ENCODE assay signal across 1 cellular context in the genomic region with DNA sequence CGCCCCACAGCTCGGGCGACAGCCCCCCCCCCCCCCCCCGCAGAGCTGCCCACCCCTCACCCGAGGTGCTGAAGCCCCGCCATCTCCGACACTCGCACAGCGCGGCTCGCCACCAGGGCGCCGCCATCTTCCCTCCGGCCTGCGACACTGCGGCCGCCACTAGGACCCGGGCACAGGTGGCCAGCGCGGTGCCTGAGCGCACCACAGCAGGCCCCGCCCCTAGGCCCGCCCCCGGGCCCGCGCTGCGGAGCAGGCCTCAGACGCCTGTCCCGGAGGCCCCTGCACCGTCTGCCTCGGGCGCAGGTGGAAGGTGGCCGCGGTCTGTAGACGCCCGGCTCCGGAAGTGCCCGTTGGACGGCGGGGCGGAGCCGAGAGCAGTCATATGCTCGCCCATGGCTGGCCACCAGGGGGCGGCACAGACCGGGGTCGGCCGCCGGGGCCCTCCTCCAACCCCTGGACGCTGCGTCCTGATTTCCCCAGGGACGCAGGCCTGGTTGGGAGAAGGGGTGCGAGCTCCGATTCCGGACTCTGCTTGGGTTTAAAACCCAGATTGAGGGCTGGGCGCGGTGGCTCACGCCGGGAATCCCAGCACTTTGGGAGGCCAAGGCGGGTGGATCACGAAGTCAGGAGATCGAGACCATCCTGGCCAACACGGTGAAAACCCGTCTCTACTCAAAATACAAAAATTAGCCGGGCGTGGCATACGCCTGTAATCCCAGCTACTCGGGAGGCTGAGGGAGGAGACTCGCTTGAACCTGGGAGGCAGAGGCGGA.
TF ChIP-seq lines count a peak whose summit lies in the region.

A gene (minus strand): TSS at position 136 of the 773 bp plus-strand sequence. CDS start 9 bp downstream, at position 127.

TF ChIP-seq in GM12878, 131 proteins besides CTCF, POLR2A, EP300 and RAD21 (continued from another document and continues in another):
- TF ChIP-seq, protein P1, sequence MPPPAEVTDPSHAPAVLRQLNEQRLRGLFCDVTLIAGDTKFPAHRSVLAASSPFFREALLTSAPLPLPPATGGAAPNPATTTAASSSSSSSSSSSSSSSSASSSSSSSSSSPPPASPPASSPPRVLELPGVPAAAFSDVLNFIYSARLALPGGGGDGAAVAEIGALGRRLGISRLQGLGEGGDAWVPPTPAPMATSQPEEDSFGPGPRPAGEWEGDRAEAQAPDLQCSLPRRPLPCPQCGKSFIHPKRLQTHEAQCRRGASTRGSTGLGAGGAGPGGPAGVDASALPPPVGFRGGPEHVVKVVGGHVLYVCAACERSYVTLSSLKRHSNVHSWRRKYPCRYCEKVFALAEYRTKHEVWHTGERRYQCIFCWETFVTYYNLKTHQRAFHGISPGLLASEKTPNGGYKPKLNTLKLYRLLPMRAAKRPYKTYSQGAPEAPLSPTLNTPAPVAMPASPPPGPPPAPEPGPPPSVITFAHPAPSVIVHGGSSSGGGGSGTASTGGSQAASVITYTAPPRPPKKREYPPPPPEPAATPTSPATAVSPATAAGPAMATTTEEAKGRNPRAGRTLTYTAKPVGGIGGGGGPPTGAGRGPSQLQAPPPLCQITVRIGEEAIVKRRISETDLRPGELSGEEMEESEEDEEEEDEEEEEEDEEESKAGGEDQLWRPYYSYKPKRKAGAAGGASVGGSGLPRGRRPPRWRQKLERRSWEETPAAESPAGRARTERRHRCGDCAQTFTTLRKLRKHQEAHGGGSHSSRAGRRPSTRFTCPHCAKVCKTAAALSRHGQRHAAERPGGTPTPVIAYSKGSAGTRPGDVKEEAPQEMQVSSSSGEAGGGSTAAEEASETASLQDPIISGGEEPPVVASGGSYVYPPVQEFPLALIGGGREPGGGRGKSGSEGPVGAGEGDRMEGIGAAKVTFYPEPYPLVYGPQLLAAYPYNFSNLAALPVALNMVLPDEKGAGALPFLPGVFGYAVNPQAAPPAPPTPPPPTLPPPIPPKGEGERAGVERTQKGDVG (CRISPR knock-in tag; IDR thresholded peaks at IDR 0.05): no peak
- TF ChIP-seq JUNB (IDR thresholded peaks at IDR 0.05) (no peak), ZZZ3 (IDR thresholded peaks at IDR 0.05; ENCODE audit: control insufficient read depth, insufficient read length, low read depth) (no peak), NBN (IDR thresholded peaks at IDR 0.05) (peak; percentile 91; the same call in 1 of the 2 replicates), NR2C2 (IDR thresholded peaks at IDR 0.05; ENCODE audit: borderline replicate concordance, control insufficient read depth, insufficient read length, low read depth) (no peak), HDGF (IDR thresholded peaks at IDR 0.05) (peak; percentile 92), CBX5 (IDR thresholded peaks at IDR 0.05; ENCODE audit: low read depth) (0 out of 2 replicates have a peak, but pooled peaks have one; percentile 64), BRCA1 (IDR thresholded peaks at IDR 0.05; ENCODE audit: low read depth, low read length) (no peak), IRF4 (IDR thresholded peaks at IDR 0.05; ENCODE audit: low read depth, low read length) (no peak), STAT1 (conservative IDR thresholded peaks at IDR 0.05) (peak; percentile 92; the same call in 1 of the 2 replicates), YBX1 (IDR thresholded peaks at IDR 0.05) (peak; percentile 45; the same call in 1 of the 2 replicates), RBBP5 (conservative IDR thresholded peaks at IDR 0.05) (no peak), KDM1A (IDR thresholded peaks at IDR 0.05; ENCODE audit: borderline replicate concordance) (no peak), CBX3 (IDR thresholded peaks at IDR 0.05; ENCODE audit: borderline replicate concordance, low read depth) (no peak), RUNX3 (IDR thresholded peaks at IDR 0.05; ENCODE audit: low read length) (peak; percentile 63), TCF3 (IDR thresholded peaks at IDR 0.05; ENCODE audit: borderline replicate concordance, insufficient read depth, low read depth, low read length) (peak; percentile 67), ASH2L (IDR thresholded peaks at IDR 0.05; ENCODE audit: borderline replicate concordance, low read depth) (no peak), PAX5 (IDR thresholded peaks at IDR 0.05; ENCODE audit: borderline replicate concordance, low read depth, low read length) (peak; percentile 23; the same call in 1 of the 2 replicates), ZNF217 (IDR thresholded peaks at IDR 0.05) (peak; percentile 82), DPF2 (IDR thresholded peaks at IDR 0.05) (peak; percentile 87), NFXL1 (IDR thresholded peaks at IDR 0.05; ENCODE audit: borderline replicate concordance) (no peak), KLF5 (IDR thresholded peaks at IDR 0.05; ENCODE audit: partially characterized antibody) (no peak), MEF2B (IDR thresholded peaks at IDR 0.05; ENCODE audit: partially characterized antibody, poor library complexity, severe bottlenecking) (peak; percentile 100), WRNIP1 (IDR thresholded peaks at IDR 0.05; ENCODE audit: borderline replicate concordance, low read depth, low read length) (no peak), NR2C1 (IDR thresholded peaks at IDR 0.05) (no peak), HCFC1 (IDR thresholded peaks at IDR 0.05; ENCODE audit: low read length) (peak; percentile 61), SUZ12 (IDR thresholded peaks at IDR 0.05; ENCODE audit: unreplicated experiment) (no peak), ETV6 (conservative IDR thresholded peaks at IDR 0.05 in 1 of 2, IDR thresholded peaks at IDR 0.05 in 1 of 2; ENCODE audit: borderline replicate concordance in 1 of 2, low read depth in 1 of 2) (no peak), POLR2AphosphoS2 (IDR thresholded peaks at IDR 0.05; ENCODE audit: low read depth, low read length) (no peak), SPI1 (IDR thresholded peaks at IDR 0.05; ENCODE audit: borderline replicate concordance, insufficient read depth, low read depth, low read length) (peak; percentile 23; the same call in 1 of the 2 replicates), SMAD5 (IDR thresholded peaks at IDR 0.05; ENCODE audit: low read depth) (peak; percentile 68; the same call in 1 of the 2 replicates), SREBF1 (IDR thresholded peaks at IDR 0.05; ENCODE audit: low read length) (no peak), POLR2AphosphoS5 (IDR thresholded peaks at IDR 0.05; ENCODE audit: low read length) (peak; percentile 56; the same call in 1 of the 2 replicates), ZSCAN29 (IDR thresholded peaks at IDR 0.05) (0 out of 2 replicates have a peak, but pooled peaks have one; percentile 46), SIN3A (IDR thresholded peaks at IDR 0.05; ENCODE audit: low read depth, low read length) (peak; percentile 67), FOS (IDR thresholded peaks at IDR 0.05; ENCODE audit: borderline replicate concordance, extremely low read depth, insufficient read length) (no peak), ATF7 (IDR thresholded peaks at IDR 0.05; ENCODE audit: low read depth) (no peak), LARP7 (IDR thresholded peaks at IDR 0.05) (peak; percentile 96), CREB1 (IDR thresholded peaks at IDR 0.05; ENCODE audit: low read depth) (peak; percentile 56; the same call in 1 of the 2 replicates), RFX5 (IDR thresholded peaks at IDR 0.05; ENCODE audit: low read depth, low read length) (no peak), TARDBP (IDR thresholded peaks at IDR 0.05; ENCODE audit: borderline replicate concordance) (peak; percentile 64; the same call in 1 of the 2 replicates), CREM (IDR thresholded peaks at IDR 0.05; ENCODE audit: low read depth) (peak; percentile 57; the same call in 1 of the 2 replicates), TCF7 (IDR thresholded peaks at IDR 0.05; ENCODE audit: borderline replicate concordance) (no peak), MTA3 (IDR thresholded peaks at IDR 0.05; ENCODE audit: borderline replicate concordance, low read length) (no peak), JUND (IDR thresholded peaks at IDR 0.05; ENCODE audit: low read depth, low read length) (no peak), ZNF274 (IDR thresholded peaks at IDR 0.05; ENCODE audit: insufficient read depth, insufficient read length) (no peak), SRF (IDR thresholded peaks at IDR 0.05; ENCODE audit: low read depth in 2 of 2, low read length in 2 of 2) (0 out of 4 replicates have a peak, but pooled peaks of 1 of the 2 experiments have one; percentile 28), CHD1 (IDR thresholded peaks at IDR 0.05; ENCODE audit: low read depth, low read length) (no peak), SMAD1 (IDR thresholded peaks at IDR 0.05; ENCODE audit: low read depth, partially characterized antibody) (no peak)
- TF ChIP-seq, protein P2, sequence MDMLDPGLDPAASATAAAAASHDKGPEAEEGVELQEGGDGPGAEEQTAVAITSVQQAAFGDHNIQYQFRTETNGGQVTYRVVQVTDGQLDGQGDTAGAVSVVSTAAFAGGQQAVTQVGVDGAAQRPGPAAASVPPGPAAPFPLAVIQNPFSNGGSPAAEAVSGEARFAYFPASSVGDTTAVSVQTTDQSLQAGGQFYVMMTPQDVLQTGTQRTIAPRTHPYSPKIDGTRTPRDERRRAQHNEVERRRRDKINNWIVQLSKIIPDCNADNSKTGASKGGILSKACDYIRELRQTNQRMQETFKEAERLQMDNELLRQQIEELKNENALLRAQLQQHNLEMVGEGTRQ (IDR thresholded peaks at IDR 0.05; ENCODE audit: borderline replicate concordance, low read depth, low read length): no peak
- TF ChIP-seq, protein P3, sequence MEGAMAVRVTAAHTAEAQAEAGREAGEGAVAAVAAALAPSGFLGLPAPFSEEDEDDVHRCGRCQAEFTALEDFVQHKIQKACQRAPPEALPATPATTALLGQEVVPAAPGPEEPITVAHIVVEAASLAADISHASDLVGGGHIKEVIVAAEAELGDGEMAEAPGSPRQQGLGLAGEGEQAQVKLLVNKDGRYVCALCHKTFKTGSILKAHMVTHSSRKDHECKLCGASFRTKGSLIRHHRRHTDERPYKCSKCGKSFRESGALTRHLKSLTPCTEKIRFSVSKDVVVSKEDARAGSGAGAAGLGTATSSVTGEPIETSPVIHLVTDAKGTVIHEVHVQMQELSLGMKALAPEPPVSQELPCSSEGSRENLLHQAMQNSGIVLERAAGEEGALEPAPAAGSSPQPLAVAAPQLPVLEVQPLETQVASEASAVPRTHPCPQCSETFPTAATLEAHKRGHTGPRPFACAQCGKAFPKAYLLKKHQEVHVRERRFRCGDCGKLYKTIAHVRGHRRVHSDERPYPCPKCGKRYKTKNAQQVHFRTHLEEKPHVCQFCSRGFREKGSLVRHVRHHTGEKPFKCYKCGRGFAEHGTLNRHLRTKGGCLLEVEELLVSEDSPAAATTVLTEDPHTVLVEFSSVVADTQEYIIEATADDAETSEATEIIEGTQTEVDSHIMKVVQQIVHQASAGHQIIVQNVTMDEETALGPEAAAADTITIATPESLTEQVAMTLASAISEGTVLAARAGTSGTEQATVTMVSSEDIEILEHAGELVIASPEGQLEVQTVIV (IDR thresholded peaks at IDR 0.05; ENCODE audit: borderline replicate concordance, partially characterized antibody): peak; percentile 31
- TF ChIP-seq, protein P4, sequence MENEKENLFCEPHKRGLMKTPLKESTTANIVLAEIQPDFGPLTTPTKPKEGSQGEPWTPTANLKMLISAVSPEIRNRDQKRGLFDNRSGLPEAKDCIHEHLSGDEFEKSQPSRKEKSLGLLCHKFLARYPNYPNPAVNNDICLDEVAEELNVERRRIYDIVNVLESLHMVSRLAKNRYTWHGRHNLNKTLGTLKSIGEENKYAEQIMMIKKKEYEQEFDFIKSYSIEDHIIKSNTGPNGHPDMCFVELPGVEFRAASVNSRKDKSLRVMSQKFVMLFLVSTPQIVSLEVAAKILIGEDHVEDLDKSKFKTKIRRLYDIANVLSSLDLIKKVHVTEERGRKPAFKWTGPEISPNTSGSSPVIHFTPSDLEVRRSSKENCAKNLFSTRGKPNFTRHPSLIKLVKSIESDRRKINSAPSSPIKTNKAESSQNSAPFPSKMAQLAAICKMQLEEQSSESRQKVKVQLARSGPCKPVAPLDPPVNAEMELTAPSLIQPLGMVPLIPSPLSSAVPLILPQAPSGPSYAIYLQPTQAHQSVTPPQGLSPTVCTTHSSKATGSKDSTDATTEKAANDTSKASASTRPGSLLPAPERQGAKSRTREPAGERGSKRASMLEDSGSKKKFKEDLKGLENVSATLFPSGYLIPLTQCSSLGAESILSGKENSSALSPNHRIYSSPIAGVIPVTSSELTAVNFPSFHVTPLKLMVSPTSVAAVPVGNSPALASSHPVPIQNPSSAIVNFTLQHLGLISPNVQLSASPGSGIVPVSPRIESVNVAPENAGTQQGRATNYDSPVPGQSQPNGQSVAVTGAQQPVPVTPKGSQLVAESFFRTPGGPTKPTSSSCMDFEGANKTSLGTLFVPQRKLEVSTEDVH (IDR thresholded peaks at IDR 0.05; ENCODE audit: low read depth, partially characterized antibody): no peak
- TF ChIP-seq, protein P5, sequence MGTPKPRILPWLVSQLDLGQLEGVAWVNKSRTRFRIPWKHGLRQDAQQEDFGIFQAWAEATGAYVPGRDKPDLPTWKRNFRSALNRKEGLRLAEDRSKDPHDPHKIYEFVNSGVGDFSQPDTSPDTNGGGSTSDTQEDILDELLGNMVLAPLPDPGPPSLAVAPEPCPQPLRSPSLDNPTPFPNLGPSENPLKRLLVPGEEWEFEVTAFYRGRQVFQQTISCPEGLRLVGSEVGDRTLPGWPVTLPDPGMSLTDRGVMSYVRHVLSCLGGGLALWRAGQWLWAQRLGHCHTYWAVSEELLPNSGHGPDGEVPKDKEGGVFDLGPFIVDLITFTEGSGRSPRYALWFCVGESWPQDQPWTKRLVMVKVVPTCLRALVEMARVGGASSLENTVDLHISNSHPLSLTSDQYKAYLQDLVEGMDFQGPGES (IDR thresholded peaks at IDR 0.05): no peak
- TF ChIP-seq, protein P6, sequence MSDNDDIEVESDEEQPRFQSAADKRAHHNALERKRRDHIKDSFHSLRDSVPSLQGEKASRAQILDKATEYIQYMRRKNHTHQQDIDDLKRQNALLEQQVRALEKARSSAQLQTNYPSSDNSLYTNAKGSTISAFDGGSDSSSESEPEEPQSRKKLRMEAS (IDR thresholded peaks at IDR 0.05; ENCODE audit: low read depth, low read length): peak; percentile 88
- TF ChIP-seq, protein P7, sequence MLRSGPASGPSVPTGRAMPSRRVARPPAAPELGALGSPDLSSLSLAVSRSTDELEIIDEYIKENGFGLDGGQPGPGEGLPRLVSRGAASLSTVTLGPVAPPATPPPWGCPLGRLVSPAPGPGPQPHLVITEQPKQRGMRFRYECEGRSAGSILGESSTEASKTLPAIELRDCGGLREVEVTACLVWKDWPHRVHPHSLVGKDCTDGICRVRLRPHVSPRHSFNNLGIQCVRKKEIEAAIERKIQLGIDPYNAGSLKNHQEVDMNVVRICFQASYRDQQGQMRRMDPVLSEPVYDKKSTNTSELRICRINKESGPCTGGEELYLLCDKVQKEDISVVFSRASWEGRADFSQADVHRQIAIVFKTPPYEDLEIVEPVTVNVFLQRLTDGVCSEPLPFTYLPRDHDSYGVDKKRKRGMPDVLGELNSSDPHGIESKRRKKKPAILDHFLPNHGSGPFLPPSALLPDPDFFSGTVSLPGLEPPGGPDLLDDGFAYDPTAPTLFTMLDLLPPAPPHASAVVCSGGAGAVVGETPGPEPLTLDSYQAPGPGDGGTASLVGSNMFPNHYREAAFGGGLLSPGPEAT (IDR thresholded peaks at IDR 0.05; ENCODE audit: low read depth): peak; percentile 72
- TF ChIP-seq, protein P8, sequence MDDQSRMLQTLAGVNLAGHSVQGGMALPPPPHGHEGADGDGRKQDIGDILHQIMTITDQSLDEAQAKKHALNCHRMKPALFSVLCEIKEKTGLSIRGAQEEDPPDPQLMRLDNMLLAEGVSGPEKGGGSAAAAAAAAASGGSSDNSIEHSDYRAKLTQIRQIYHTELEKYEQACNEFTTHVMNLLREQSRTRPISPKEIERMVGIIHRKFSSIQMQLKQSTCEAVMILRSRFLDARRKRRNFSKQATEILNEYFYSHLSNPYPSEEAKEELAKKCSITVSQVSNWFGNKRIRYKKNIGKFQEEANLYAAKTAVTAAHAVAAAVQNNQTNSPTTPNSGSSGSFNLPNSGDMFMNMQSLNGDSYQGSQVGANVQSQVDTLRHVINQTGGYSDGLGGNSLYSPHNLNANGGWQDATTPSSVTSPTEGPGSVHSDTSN (IDR thresholded peaks at IDR 0.05; ENCODE audit: insufficient replicate concordance, low read depth, low read length): peak; percentile 25
